Comparison of ENCODE assay signal across 8 cellular contexts in the genomic region with DNA sequence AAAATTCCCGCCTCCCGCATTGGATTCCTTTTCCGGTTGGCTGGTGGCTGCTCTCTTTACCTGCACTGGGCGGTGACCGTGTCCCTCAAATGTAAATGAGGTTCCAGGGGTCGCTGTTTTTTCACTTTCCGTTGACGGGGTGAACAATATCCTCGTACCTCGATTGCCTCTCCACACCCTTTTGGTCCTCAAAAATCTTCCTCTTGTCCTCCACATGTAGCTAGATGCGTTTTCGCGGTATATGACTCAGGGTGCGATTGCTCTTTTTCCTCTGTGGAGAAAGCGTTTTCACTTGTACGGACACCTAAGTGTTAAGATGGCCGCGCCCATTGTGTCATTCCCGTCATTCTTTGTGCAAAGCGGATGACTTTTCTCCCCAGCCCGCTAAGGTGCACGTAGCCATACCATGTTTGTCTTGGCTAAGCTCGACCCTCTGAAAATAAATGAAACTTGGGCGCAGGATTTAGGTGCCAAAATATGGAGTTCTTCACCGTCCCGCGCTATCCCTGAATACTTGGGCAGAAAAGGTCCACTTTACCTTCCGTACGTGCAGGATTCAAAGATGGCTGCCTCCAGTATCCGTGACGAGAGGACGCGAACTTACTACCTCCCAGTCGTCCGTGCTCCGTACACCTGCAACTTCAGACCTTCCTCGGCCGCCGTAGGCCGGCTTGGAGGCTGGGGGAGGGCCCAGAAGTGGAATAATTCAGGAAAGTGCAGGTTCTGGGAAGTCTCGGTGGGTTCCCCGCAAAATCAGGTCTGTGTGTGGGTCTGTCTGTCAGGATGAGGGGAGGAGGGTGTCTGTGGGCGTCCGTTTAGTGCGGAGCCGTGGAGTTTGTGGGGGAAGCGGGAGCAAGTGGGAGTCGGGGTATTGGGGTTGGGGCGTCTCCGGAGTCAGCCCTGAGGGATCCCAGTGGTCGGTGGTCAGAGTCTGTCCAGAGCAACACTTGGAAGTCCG. TPM values are rescaled to one million over a fixed set of nuclear protein-coding genes. Genes with fewer than 3 reads are reported as not detected.
DNase-seq lines count a peak whose midpoint lies in the region; ATAC-seq and TF ChIP-seq lines count a peak whose summit lies in the region.

A gene (plus strand): TSS at position 689 of the 958 bp plus-strand sequence. CDS start 8,749 bp downstream, outside the sequence.

- H3K27ac ChIP-seq in Panc1 (ENCODE audit: low read length) = peak within 1 kb of the TSS; percentile 92
- H3K27ac ChIP-seq in fibroblast of lung (ENCODE audit: insufficient read depth, low read length) = peak within 1 kb of the TSS; percentile 71

- H3K4me1 ChIP-seq in Panc1 (ENCODE audit: control insufficient read depth, insufficient read depth, low read length) = no peaks in the 10 kb centered on the region
- no peaks in the 10 kb centered on the region for H3K4me1 ChIP-seq in fibroblast of lung (ENCODE audit: control insufficient read depth, extremely low read depth, insufficient read depth, low read length)

- peak; percentile 45 for TF ChIP-seq CTCF in Panc1 (IDR thresholded peaks at IDR 0.05)
- TF ChIP-seq CTCF in fibroblast of lung (conservative IDR thresholded peaks at IDR 0.05 in 1 of 2, IDR thresholded peaks at IDR 0.05 in 1 of 2; ENCODE audit: low read depth in 1 of 2, low read length in 2 of 2) = peak in 1 of 2 donors; percentile 23

- H3K27ac Mint-ChIP-seq in naive B cell = peak within 1 kb of the TSS; percentile 89 to 98 (median 92)
- H3K27ac Mint-ChIP-seq in stimulated activated effector memory CD8-positive, alpha-beta T cell treated with anti-CD3 and anti-CD28 coated beads, Interleukin-12 subunit alpha, Interleukin-12 subunit beta, amount 100 ng/mL, for 72 hours = peak within 1 kb of the TSS; percentile 96

- H3K4me3 ChIP-seq in Panc1 (ENCODE audit: low read depth in 2 of 2, low read length in 2 of 2) (peak within 1 kb of the TSS; percentile 64 to 80), fibroblast of lung (replicated peaks in 1 of 4; ENCODE audit: control extremely low read depth in 1 of 4, insufficient read depth in 1 of 4, low read depth in 3 of 4, low read length in 4 of 4) (peak within 1 kb of the TSS; percentile 74 to 97 (median 86))

- ATAC-seq in GM21528 (IDR thresholded peaks at IDR 0.05; ENCODE audit: low FRiP score, unreplicated experiment) = peak; percentile 77
- peak; percentile 96 for ATAC-seq in Panc1
- ATAC-seq in naive B cell (ENCODE audit: low read depth in 2 of 2) = peak; percentile 84 to 89
- ATAC-seq in stimulated activated effector memory CD8-positive, alpha-beta T cell treated with anti-CD3 and anti-CD28 coated beads, Interleukin-12 subunit alpha, Interleukin-12 subunit beta, amount 100 ng/mL, for 72 hours = peak; percentile 95

- peak within 1 kb of the TSS; percentile 100 for H2AFZ ChIP-seq in fibroblast of lung (ENCODE audit: low read length)

- BruUV-seq in Panc1 (replicated peaks; lab: Mats Ljungman, UMichigan) = no TSS peak

- peaks cover 16% of the 10 kb centered on the region; the same call in 1 of the 2 replicates for H3K9me3 ChIP-seq in Panc1 (ENCODE audit: control insufficient read depth, insufficient read depth, low read depth, low read length)
- peaks cover under 1% of the 10 kb centered on the region for H3K9me3 ChIP-seq in fibroblast of lung (ENCODE audit: control insufficient read depth, insufficient read depth, low read depth, low read length)

- intact Hi-C loops in Panc1 (cut with micrococcal nuclease; ENCODE audit: unreplicated experiment) = no loop called here

- in situ Hi-C loops in KBM-7 (cut with MboI; ENCODE audit: low pct_unique_long_range_greater_than_20kb, low sequenced_read_pairs) = no loop called here
- in situ Hi-C loops in Panc1 (cut with HindIII; ENCODE audit: low pct_unique_long_range_greater_than_20kb, low sequenced_read_pairs) = no loop called here

- H3K36me3 ChIP-seq in Panc1 (ENCODE audit: control insufficient read depth, insufficient read depth, low read length) (no peaks in the 10 kb centered on the region; the same call in none of the 2 replicates), fibroblast of lung (ENCODE audit: control insufficient read depth, insufficient read depth, low read length) (no peaks in the 10 kb centered on the region)

- H3K79me2 ChIP-seq in fibroblast of lung (ENCODE audit: control insufficient read depth, insufficient read depth, low read length) = no peaks in the 10 kb centered on the region

- H4K20me1 ChIP-seq in fibroblast of lung (ENCODE audit: control insufficient read depth, extremely low read depth, insufficient read depth, low read length) = no peaks in the 10 kb centered on the region

- POLR2A ChIA-PET in Panc1 (lab: Charles Lee) = no interaction called here

- CTCF ChIA-PET in Panc1 (lab: Charles Lee) = no interaction called here

- H3K36me3 Mint-ChIP-seq in naive B cell = peaks cover 43% of the 10 kb centered on the region in 2 donors
- peaks cover 33% of the 10 kb centered on the region for H3K36me3 Mint-ChIP-seq in stimulated activated effector memory CD8-positive, alpha-beta T cell treated with anti-CD3 and anti-CD28 coated beads, Interleukin-12 subunit alpha, Interleukin-12 subunit beta, amount 100 ng/mL, for 72 hours

- H3K9ac ChIP-seq in fibroblast of lung (ENCODE audit: insufficient read depth, low read length) = peak within 1 kb of the TSS; percentile 48

- peaks cover 9 to 74% (median 56%) of the 10 kb centered on the region in 7 donors for H3K9me3 Mint-ChIP-seq in naive B cell
- H3K9me3 Mint-ChIP-seq in stimulated activated effector memory CD8-positive, alpha-beta T cell treated with anti-CD3 and anti-CD28 coated beads, Interleukin-12 subunit alpha, Interleukin-12 subunit beta, amount 100 ng/mL, for 72 hours = peaks cover 30% of the 10 kb centered on the region

- H3K4me3 Mint-ChIP-seq in naive B cell = peak within 1 kb of the TSS; percentile 95 to 100 (median 98)
- H3K4me3 Mint-ChIP-seq in stimulated activated effector memory CD8-positive, alpha-beta T cell treated with anti-CD3 and anti-CD28 coated beads, Interleukin-12 subunit alpha, Interleukin-12 subunit beta, amount 100 ng/mL, for 72 hours = peak within 1 kb of the TSS; percentile 96

- peak within 1 kb of the TSS; percentile 86 for H3K4me2 ChIP-seq in fibroblast of lung (ENCODE audit: extremely low read depth, insufficient read depth, low read length)

- peak; percentile 94 for DNase-seq in DMS 273 (lab: John Stamatoyannopoulos, UW; ENCODE audit: unreplicated experiment)
- DNase-seq in KBM-7 = peak; percentile 95
- peak; percentile 86 for DNase-seq in Panc1 (ENCODE audit: low read depth, low spot score)
- peak; percentile 64 for DNase-seq in activated T-helper 1 cell treated with anti-CD3 and anti-CD28 coated beads, Interleukin-2, amount 50 U/mL, for 16 hours (ENCODE audit: low read depth in 1 of 2, low spot score in 1 of 2)
- peak; percentile 95 to 97 for DNase-seq in fibroblast of lung (ENCODE audit: low read depth in 2 of 2)
- peak; percentile 85 for DNase-seq in naive B cell
- peak; percentile 68 to 91 for DNase-seq in stimulated activated effector memory CD8-positive, alpha-beta T cell treated with anti-CD3 and anti-CD28 coated beads, Interleukin-12 subunit alpha, Interleukin-12 subunit beta, amount 100 ng/mL, for 72 hours (ENCODE audit: low spot score in 2 of 2)

- no peaks in the 10 kb centered on the region for H3K27me3 Mint-ChIP-seq in naive B cell

- H3K4me1 Mint-ChIP-seq in naive B cell = peaks cover 21 to 37% (median 33%) of the 10 kb centered on the region in 3 donors
- peaks cover 24% of the 10 kb centered on the region for H3K4me1 Mint-ChIP-seq in stimulated activated effector memory CD8-positive, alpha-beta T cell treated with anti-CD3 and anti-CD28 coated beads, Interleukin-12 subunit alpha, Interleukin-12 subunit beta, amount 100 ng/mL, for 72 hours

- no peaks in the 10 kb centered on the region for H3K27me3 ChIP-seq in Panc1 (ENCODE audit: control insufficient read depth, insufficient read depth, low read length)
- no peaks in the 10 kb centered on the region for H3K27me3 ChIP-seq in fibroblast of lung (ENCODE audit: control insufficient read depth, insufficient read depth, low read length)

RNA-seq across cellular contexts. Expression of the gene that starts here (rescaled TPM):
- total RNA-seq in Panc1 (2021; ENCODE audit: unreplicated experiment) (3.1 TPM), fibroblast of lung (10.8 and 11.2 TPM in 2 replicates)
- 3.2 TPM for polyA plus RNA-seq in Panc1 (2012; ENCODE audit: insufficient read length)
- polyA plus RNA-seq in fibroblast of lung (3.8 and 4.6 TPM in 2 replicates), naive B cell (ENCODE audit: low read depth in 6 of 6) (1 to 10 TPM; 2.1 to 8.4 (median 6.1) TPM)
- polyA plus RNA-seq in fibroblast of lung (2012) = 2.4 and 3.4 TPM in 2 replicates
- polyA minus RNA-seq in fibroblast of lung (ENCODE audit: low replicate concordance) = 0.11 and 3.1 TPM in 2 replicates

Comparison
In these comparisons a context has a peak if more than half of its experiments do, and no peak if none do; other contexts are left out.
1. Peak in every context shown above with its lines: DNase-seq, ATAC-seq, H3K4me3 ChIP-seq and H3K27ac ChIP-seq.